21 cellular contexts compared by ENCODE assay signal in the genomic region with DNA sequence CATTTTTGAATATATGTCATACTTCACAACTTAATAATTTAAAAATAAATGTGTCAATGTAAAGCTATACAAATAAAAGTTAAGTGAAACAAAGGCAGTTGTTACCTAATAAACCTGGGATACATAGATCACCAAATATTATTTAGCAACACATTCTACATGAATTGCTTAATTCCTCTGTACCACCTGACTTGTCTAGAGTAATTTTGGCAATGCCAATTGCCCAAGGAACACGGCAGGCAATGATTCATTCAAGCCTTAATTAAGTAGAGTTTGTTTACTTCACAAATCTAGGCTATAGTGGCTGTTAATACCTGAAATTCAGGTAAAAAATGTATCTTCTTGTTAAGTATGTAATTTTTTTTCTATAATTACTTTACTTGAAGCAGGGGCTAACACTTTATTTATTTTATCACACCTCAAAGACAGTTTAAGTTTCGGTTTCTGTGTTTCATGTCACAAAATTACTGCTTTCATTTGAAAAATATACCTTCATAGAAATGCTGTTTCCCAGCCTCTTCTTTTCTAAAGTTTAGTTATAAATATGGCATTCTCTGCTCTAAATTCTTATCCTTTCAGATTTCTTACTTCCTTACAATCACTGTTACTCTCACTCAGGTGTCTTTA.
"Had no signal": no experiment of that assay in that cellular context is flagged by ENCODE, and none has a peak within 500 bp of the region (broad histone marks: within the 10 kb centered on the region; RNA-seq: fewer than 3 reads in every experiment).

No MANE protein-coding gene starts in this region.

- H3K27me3 Mint-ChIP-seq: naive B cell, T-helper 17 cell had no signal

- H3K36me3 Mint-ChIP-seq: naive B cell had no signal

- H3K4me3 ChIP-seq: ascending aorta, esophagus squamous epithelium, mucosa of descending colon, psoas muscle, right lobe of liver, stomach had no signal

- DNase-seq: activated CD4-positive, alpha-beta T cell treated with anti-CD3 and anti-CD28 coated beads, Interleukin-2, amount 50 U/mL, for 1 hour; activated CD4-positive, CD25-positive, alpha-beta regulatory T cell treated with anti-CD3 and anti-CD28 coated beads, Interleukin-2, amount 50 U/mL, for 72 hours; activated CD8-positive, alpha-beta memory T cell treated with anti-CD3 and anti-CD28 coated beads for 24 hours; activated CD8-positive, alpha-beta memory T cell treated with anti-CD3 and anti-CD28 coated beads, Interleukin-2, amount 50 U/mL, for 48 hours; activated effector memory CD4-positive, alpha-beta T cell treated with anti-CD3 and anti-CD28 coated beads, Interleukin-2, amount 50 U/mL, for 16 hours; activated naive CD4-positive, alpha-beta T cell treated with anti-CD3 and anti-CD28 coated beads, Interleukin-2, amount 50 U/mL, for 16 hours; activated T-cell treated with anti-CD3 and anti-CD28 coated beads, Interleukin-2, amount 50 U/mL, for 72 hours; effector CD4-positive, alpha-beta T cell; esophagus squamous epithelium; mesenchymal stem cell; mucosa of descending colon; naive B cell; psoas muscle; right lobe of liver; small intestine; stimulated activated CD4-positive, alpha-beta T cell treated with anti-CD3 and anti-CD28 coated beads, Interleukin-4, amount 100 ng/mL, for 1 hour; stomach; T-helper 17 cell; trophoblast cell had no signal

- H3K27ac ChIP-seq: ascending aorta, esophagus squamous epithelium, psoas muscle, right lobe of liver, stomach, VCaP had no signal

- H3K36me3 ChIP-seq: ascending aorta, esophagus squamous epithelium, right lobe of liver, stomach had no signal

- ATAC-seq: activated T-cell treated with anti-CD3 and anti-CD28 coated beads, Interleukin-2, amount 50 U/mL, for 72 hours; mucosa of descending colon; psoas muscle; right lobe of liver; T-helper 17 cell had no signal

- H3K4me3 Mint-ChIP-seq: activated T-cell treated with anti-CD3 and anti-CD28 coated beads, Interleukin-2, amount 50 U/mL, for 72 hours; naive B cell; T-helper 17 cell had no signal

- H3K27me3 ChIP-seq: ascending aorta, esophagus squamous epithelium, right lobe of liver, stomach had no signal

- H3K4me1 Mint-ChIP-seq: naive B cell, T-helper 17 cell had no signal

- H3K4me1 ChIP-seq: ascending aorta, esophagus squamous epithelium, psoas muscle, right lobe of liver, stomach had no signal

- H3K27ac Mint-ChIP-seq: naive B cell, T-helper 17 cell had no signal

- H3K9me3 ChIP-seq: ascending aorta, psoas muscle, right lobe of liver had no signal
